In genomic region chr6:51842066-51842465, GRCh38 we compare ENCODE assay signal across 27 cellular contexts.
"Had no signal": no experiment of that assay in that cellular context is flagged by ENCODE, and none has a peak within 500 bp of the region (broad histone marks: within the 10 kb centered on the region; RNA-seq: fewer than 3 reads in every experiment).

No MANE protein-coding gene starts in this region.

- H3K4me1 ChIP-seq: left lung, uterus had no signal

- H3K4me3 Mint-ChIP-seq: activated CD4-positive, alpha-beta memory T cell treated with anti-CD3 and anti-CD28 coated beads for 36 hours; activated naive CD4-positive, alpha-beta T cell treated with anti-CD3 and anti-CD28 coated beads, Interleukin-2, amount 10 ng/mL, durations not matched to agents 7 days and 5 days; activated T-cell treated with anti-CD3 and anti-CD28 coated beads, Interleukin-2, amount 50 U/mL, for 72 hours; immature natural killer cell; natural killer cell; stimulated activated naive B cell treated with anti-CD40 and anti-IgM and Interleukin-4, amounts not matched to agents 10 μg/mL and 1 μg/mL and 100 μg/mL, for 72 hours; T-helper 1 cell treated with Interleukin-12 subunit alpha and Interleukin-12 subunit beta and Interleukin-4 antibody, amounts not matched to agents 30 μg/mL and 1 μg/mL, for 36 hours had no signal

- H3K36me3 Mint-ChIP-seq: activated CD4-positive, alpha-beta memory T cell treated with anti-CD3 and anti-CD28 coated beads for 36 hours; activated naive CD4-positive, alpha-beta T cell treated with anti-CD3 and anti-CD28 coated beads, Interleukin-2, amount 10 ng/mL, durations not matched to agents 7 days and 5 days; immature natural killer cell; natural killer cell; stimulated activated naive B cell treated with anti-CD40 and anti-IgM and Interleukin-4, amounts not matched to agents 10 μg/mL and 1 μg/mL and 100 μg/mL, for 72 hours had no signal

- H3K4me2 ChIP-seq: hepatocyte had no signal

- H3K4me3 ChIP-seq: cardiac muscle cell, hepatocyte, left lung, lung, uterus had no signal

- H3K27me3 ChIP-seq: cardiac muscle cell, hepatocyte, left lung, uterus had no signal

- H3K27ac Mint-ChIP-seq: activated CD4-positive, alpha-beta memory T cell treated with anti-CD3 and anti-CD28 coated beads for 36 hours; activated naive CD4-positive, alpha-beta T cell treated with anti-CD3 and anti-CD28 coated beads, Interleukin-2, amount 10 ng/mL, durations not matched to agents 7 days and 5 days; activated T-cell treated with anti-CD3 and anti-CD28 coated beads, Interleukin-2, amount 50 U/mL, for 72 hours; immature natural killer cell; natural killer cell; stimulated activated naive B cell treated with anti-CD40 and anti-IgM and Interleukin-4, amounts not matched to agents 10 μg/mL and 1 μg/mL and 100 μg/mL, for 72 hours; T-helper 1 cell treated with Interleukin-12 subunit alpha and Interleukin-12 subunit beta and Interleukin-4 antibody, amounts not matched to agents 30 μg/mL and 1 μg/mL, for 36 hours had no signal

- ATAC-seq: activated T-cell treated with anti-CD3 and anti-CD28 coated beads, Interleukin-2, amount 50 U/mL, for 72 hours; left lung; natural killer cell; sciatic nerve; stimulated activated naive B cell treated with anti-CD40 and anti-IgM and Interleukin-4, amounts not matched to agents 10 μg/mL and 1 μg/mL and 100 μg/mL, for 72 hours had no signal

- H3K9me3 ChIP-seq: left lung, uterus had no signal

- H3K79me2 ChIP-seq: hepatocyte had no signal

- H3K27me3 Mint-ChIP-seq: activated CD4-positive, alpha-beta memory T cell treated with anti-CD3 and anti-CD28 coated beads for 36 hours; stimulated activated naive B cell treated with anti-CD40 and anti-IgM and Interleukin-4, amounts not matched to agents 10 μg/mL and 1 μg/mL and 100 μg/mL, for 72 hours had no signal

- H3K36me3 ChIP-seq: cardiac muscle cell, left lung, uterus had no signal

- DNase-seq: activated CD4-positive, alpha-beta memory T cell treated with anti-CD3 and anti-CD28 coated beads for 36 hours; activated CD4-positive, alpha-beta T cell treated with anti-CD3 and anti-CD28 coated beads for 4 hours; activated CD4-positive, CD25-positive, alpha-beta regulatory T cell; activated effector memory CD4-positive, alpha-beta T cell treated with Interleukin-2 at 50 U/mL for 16 hours; activated naive CD4-positive, alpha-beta T cell treated with anti-CD3 and anti-CD28 coated beads, Interleukin-2, amount 10 ng/mL, durations not matched to agents 7 days and 5 days; activated T-cell treated with anti-CD3 and anti-CD28 coated beads, Interleukin-2, amount 50 U/mL, for 72 hours; cortex of kidney; effector CD4-positive, alpha-beta T cell; erythroblast; foreskin fibroblast; immature natural killer cell; kidney glomerular epithelial cell; midbrain; natural killer cell; occipital lobe; small intestine; stimulated activated CD8-positive, alpha-beta memory T cell treated with anti-CD3 and anti-CD28 coated beads, Interleukin-4, amount 100 ng/mL, for 48 hours; stimulated activated naive B cell treated with anti-CD40 and anti-IgM and Interleukin-4, amounts not matched to agents 10 μg/mL and 1 μg/mL and 100 μg/mL, for 72 hours; T1000; trophoblast cell; uterus had no signal

- H3K9me3 Mint-ChIP-seq: activated CD4-positive, alpha-beta memory T cell treated with anti-CD3 and anti-CD28 coated beads for 36 hours; activated naive CD4-positive, alpha-beta T cell treated with anti-CD3 and anti-CD28 coated beads, Interleukin-2, amount 10 ng/mL, durations not matched to agents 7 days and 5 days; stimulated activated naive B cell treated with anti-CD40 and anti-IgM and Interleukin-4, amounts not matched to agents 10 μg/mL and 1 μg/mL and 100 μg/mL, for 72 hours; T-helper 1 cell treated with Interleukin-12 subunit alpha and Interleukin-12 subunit beta and Interleukin-4 antibody, amounts not matched to agents 30 μg/mL and 1 μg/mL, for 36 hours had no signal

- H3K27ac ChIP-seq: cardiac muscle cell, hepatocyte, left lung, uterus had no signal

- H3K4me1 Mint-ChIP-seq: activated naive CD4-positive, alpha-beta T cell treated with anti-CD3 and anti-CD28 coated beads, Interleukin-2, amount 10 ng/mL, durations not matched to agents 7 days and 5 days; immature natural killer cell; natural killer cell; stimulated activated naive B cell treated with anti-CD40 and anti-IgM and Interleukin-4, amounts not matched to agents 10 μg/mL and 1 μg/mL and 100 μg/mL, for 72 hours had no signal

- H2AFZ ChIP-seq: hepatocyte had no signal
